ENCODE assay signal across 1 cellular context in the genomic region with DNA sequence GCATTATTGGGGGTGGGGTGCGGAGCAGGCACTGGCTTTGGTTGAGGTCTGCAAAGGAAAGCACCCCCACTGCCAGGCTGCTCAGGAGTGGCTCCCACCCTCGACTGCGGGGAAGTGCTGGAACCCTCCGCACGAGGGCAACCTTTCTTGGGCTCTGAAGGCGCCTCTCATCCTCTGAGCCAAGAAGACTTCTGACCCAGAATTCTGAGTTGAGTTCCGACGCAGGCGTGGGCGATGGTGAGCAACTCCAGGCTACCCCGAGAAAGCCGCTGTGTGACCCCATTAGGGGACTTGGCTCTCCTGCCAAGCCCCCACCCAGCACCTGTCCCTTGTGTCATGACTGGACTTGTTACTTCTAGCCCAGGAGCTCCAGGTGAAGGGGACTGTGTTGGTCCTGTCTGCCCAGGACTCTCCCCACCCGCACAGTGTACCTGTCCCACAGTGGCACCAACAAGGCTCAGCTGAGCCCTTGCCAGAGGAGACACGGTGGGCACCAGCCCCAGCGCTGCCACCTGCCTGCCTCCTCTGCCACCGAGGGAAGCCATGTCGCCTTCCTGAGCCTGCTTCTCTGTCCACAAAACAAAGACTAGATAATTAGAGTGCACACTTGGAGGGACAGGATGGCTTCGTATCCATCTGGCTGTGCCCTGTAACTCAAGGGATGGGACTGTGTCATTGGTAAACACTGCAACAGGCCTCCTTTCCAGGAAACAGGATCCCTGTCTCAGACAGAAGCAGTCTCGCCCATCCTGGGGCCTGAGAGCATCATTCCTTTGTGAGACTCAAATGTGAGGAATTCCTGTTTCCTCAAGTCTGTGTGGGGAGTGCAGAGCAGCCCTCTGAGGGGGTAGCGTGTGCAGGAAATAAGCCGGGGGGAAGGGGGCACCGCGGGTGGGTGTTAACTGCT.
TF ChIP-seq lines count a peak whose summit lies in the region.

No MANE protein-coding gene starts in this region.

TF ChIP-seq in WTC11, 78 proteins besides CTCF, POLR2A, EP300 and RAD21 (continued from another document):
- TF ChIP-seq, protein P1, sequence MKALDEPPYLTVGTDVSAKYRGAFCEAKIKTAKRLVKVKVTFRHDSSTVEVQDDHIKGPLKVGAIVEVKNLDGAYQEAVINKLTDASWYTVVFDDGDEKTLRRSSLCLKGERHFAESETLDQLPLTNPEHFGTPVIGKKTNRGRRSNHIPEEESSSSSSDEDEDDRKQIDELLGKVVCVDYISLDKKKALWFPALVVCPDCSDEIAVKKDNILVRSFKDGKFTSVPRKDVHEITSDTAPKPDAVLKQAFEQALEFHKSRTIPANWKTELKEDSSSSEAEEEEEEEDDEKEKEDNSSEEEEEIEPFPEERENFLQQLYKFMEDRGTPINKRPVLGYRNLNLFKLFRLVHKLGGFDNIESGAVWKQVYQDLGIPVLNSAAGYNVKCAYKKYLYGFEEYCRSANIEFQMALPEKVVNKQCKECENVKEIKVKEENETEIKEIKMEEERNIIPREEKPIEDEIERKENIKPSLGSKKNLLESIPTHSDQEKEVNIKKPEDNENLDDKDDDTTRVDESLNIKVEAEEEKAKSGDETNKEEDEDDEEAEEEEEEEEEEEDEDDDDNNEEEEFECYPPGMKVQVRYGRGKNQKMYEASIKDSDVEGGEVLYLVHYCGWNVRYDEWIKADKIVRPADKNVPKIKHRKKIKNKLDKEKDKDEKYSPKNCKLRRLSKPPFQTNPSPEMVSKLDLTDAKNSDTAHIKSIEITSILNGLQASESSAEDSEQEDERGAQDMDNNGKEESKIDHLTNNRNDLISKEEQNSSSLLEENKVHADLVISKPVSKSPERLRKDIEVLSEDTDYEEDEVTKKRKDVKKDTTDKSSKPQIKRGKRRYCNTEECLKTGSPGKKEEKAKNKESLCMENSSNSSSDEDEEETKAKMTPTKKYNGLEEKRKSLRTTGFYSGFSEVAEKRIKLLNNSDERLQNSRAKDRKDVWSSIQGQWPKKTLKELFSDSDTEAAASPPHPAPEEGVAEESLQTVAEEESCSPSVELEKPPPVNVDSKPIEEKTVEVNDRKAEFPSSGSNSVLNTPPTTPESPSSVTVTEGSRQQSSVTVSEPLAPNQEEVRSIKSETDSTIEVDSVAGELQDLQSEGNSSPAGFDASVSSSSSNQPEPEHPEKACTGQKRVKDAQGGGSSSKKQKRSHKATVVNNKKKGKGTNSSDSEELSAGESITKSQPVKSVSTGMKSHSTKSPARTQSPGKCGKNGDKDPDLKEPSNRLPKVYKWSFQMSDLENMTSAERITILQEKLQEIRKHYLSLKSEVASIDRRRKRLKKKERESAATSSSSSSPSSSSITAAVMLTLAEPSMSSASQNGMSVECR (CRISPR knock-in tag; IDR thresholded peaks at IDR 0.05; ENCODE audit: borderline replicate concordance) = no peak
- TF ChIP-seq, protein P2, sequence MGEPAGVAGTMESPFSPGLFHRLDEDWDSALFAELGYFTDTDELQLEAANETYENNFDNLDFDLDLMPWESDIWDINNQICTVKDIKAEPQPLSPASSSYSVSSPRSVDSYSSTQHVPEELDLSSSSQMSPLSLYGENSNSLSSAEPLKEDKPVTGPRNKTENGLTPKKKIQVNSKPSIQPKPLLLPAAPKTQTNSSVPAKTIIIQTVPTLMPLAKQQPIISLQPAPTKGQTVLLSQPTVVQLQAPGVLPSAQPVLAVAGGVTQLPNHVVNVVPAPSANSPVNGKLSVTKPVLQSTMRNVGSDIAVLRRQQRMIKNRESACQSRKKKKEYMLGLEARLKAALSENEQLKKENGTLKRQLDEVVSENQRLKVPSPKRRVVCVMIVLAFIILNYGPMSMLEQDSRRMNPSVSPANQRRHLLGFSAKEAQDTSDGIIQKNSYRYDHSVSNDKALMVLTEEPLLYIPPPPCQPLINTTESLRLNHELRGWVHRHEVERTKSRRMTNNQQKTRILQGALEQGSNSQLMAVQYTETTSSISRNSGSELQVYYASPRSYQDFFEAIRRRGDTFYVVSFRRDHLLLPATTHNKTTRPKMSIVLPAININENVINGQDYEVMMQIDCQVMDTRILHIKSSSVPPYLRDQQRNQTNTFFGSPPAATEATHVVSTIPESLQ (CRISPR knock-in tag; IDR thresholded peaks at IDR 0.05) = no peak
- TF ChIP-seq, protein P3, sequence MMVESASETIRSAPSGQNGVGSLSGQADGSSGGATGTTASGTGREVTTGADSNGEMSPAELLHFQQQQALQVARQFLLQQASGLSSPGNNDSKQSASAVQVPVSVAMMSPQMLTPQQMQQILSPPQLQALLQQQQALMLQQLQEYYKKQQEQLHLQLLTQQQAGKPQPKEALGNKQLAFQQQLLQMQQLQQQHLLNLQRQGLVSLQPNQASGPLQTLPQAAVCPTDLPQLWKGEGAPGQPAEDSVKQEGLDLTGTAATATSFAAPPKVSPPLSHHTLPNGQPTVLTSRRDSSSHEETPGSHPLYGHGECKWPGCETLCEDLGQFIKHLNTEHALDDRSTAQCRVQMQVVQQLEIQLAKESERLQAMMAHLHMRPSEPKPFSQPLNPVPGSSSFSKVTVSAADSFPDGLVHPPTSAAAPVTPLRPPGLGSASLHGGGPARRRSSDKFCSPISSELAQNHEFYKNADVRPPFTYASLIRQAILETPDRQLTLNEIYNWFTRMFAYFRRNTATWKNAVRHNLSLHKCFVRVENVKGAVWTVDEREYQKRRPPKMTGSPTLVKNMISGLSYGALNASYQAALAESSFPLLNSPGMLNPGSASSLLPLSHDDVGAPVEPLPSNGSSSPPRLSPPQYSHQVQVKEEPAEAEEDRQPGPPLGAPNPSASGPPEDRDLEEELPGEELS (CRISPR knock-in tag; IDR thresholded peaks at IDR 0.05) = no peak
- no peak for TF ChIP-seq ZNF138 (CRISPR knock-in tag; conservative IDR thresholded peaks at IDR 0.05)
- no peak for TF ChIP-seq GTF2I (CRISPR knock-in tag; conservative IDR thresholded peaks at IDR 0.05)
- TF ChIP-seq TEAD4 (CRISPR knock-in tag; IDR thresholded peaks at IDR 0.05) = no peak
- no peak for TF ChIP-seq JUN (CRISPR knock-in tag; IDR thresholded peaks at IDR 0.05)
- no peak for TF ChIP-seq NFATC4 (CRISPR knock-in tag; IDR thresholded peaks at IDR 0.05)
- no peak for TF ChIP-seq ZNF263 (CRISPR knock-in tag; IDR thresholded peaks at IDR 0.05; ENCODE audit: low read depth)
- TF ChIP-seq GABPB1 (CRISPR knock-in tag; IDR thresholded peaks at IDR 0.05) = no peak
- no peak for TF ChIP-seq RELA (CRISPR knock-in tag; IDR thresholded peaks at IDR 0.05; ENCODE audit: borderline replicate concordance)
- TF ChIP-seq, protein P4, sequence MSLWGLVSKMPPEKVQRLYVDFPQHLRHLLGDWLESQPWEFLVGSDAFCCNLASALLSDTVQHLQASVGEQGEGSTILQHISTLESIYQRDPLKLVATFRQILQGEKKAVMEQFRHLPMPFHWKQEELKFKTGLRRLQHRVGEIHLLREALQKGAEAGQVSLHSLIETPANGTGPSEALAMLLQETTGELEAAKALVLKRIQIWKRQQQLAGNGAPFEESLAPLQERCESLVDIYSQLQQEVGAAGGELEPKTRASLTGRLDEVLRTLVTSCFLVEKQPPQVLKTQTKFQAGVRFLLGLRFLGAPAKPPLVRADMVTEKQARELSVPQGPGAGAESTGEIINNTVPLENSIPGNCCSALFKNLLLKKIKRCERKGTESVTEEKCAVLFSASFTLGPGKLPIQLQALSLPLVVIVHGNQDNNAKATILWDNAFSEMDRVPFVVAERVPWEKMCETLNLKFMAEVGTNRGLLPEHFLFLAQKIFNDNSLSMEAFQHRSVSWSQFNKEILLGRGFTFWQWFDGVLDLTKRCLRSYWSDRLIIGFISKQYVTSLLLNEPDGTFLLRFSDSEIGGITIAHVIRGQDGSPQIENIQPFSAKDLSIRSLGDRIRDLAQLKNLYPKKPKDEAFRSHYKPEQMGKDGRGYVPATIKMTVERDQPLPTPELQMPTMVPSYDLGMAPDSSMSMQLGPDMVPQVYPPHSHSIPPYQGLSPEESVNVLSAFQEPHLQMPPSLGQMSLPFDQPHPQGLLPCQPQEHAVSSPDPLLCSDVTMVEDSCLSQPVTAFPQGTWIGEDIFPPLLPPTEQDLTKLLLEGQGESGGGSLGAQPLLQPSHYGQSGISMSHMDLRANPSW (CRISPR knock-in tag; conservative IDR thresholded peaks at IDR 0.05; ENCODE audit: low read depth) = no peak
- TF ChIP-seq ELF4 (CRISPR knock-in tag; IDR thresholded peaks at IDR 0.05; ENCODE audit: low read depth) = no peak
- TF ChIP-seq, protein P5, sequence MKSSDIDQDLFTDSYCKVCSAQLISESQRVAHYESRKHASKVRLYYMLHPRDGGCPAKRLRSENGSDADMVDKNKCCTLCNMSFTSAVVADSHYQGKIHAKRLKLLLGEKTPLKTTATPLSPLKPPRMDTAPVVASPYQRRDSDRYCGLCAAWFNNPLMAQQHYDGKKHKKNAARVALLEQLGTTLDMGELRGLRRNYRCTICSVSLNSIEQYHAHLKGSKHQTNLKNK (CRISPR knock-in tag; IDR thresholded peaks at IDR 0.05) = no peak
- TF ChIP-seq SMAD4 (CRISPR knock-in tag; IDR thresholded peaks at IDR 0.05) = no peak
- TF ChIP-seq JAZF1 (CRISPR knock-in tag; IDR thresholded peaks at IDR 0.05) = no peak
- TF ChIP-seq ZNF423 (CRISPR knock-in tag; IDR thresholded peaks at IDR 0.05) = no peak
